Comparison of ENCODE assay signal across 9 cellular contexts in the genomic region with DNA sequence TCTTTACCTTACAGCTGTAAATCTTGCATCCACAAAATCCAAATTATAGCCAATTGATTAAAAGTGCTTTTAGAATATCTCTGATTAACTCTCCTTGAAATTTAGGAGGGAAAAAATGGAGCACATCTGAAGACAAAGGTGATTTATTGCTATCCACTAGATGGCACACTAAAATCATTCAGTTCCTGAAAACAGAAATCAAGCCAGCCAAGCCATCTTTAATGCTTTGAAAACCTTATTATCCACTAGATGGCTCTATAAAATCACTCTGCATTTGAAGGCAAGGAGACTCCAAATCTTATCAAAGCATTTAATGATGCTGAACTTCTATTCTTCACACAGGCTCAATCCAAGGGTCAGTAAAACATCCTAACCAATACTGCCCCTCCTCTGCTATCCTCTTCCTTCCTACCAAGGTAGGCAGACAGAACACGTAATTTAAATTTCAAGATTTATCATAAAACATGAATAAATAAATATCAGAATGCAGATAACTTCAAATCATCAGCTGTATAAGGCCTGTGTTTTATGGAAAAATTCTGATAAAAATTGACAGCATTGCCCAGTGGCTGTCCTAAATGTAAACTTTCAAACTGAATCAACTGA. TPM values are rescaled to one million over a fixed set of nuclear protein-coding genes. Genes with fewer than 3 reads are reported as not detected.
DNase-seq lines count a peak whose midpoint lies in the region; ATAC-seq, FAIRE-seq and TF ChIP-seq lines count a peak whose summit lies in the region.
"Had no signal": no experiment of that assay in that cellular context is flagged by ENCODE, and none has a peak within 500 bp of the region (broad histone marks: within the 10 kb centered on the region; RNA-seq: fewer than 3 reads in every experiment).

No MANE protein-coding gene starts in this region.

- H4K20me1 ChIP-seq in astrocyte (ENCODE audit: insufficient read depth, low read length): peaks cover 42% of the 10 kb centered on the region
- H4K20me1 ChIP-seq in hepatocyte (ENCODE audit: insufficient read depth, poor library complexity, severe bottlenecking): peaks cover 8% of the 10 kb centered on the region

- H3K9me2 ChIP-seq in hepatocyte (replicated peaks; ENCODE audit: insufficient read depth): no peaks in the 10 kb centered on the region

- WGBS in hepatocyte (ENCODE audit: low lambda C conversion rate, missing lambda C conversion rate): 84% methylated on average over 1 of the region's 1 CpG

- H3K4me1 Mint-ChIP-seq in astrocyte (ENCODE audit: low read depth, unreplicated experiment): peaks cover 28% of the 10 kb centered on the region

- peak; percentile 95 for TF ChIP-seq CTCF in astrocyte (IDR thresholded peaks at IDR 0.05; ENCODE audit: insufficient read depth, low read depth, low read length)
- TF ChIP-seq CTCF in hepatocyte (IDR thresholded peaks at IDR 0.05; ENCODE audit: poor library complexity): peak; percentile 94

- H3K27ac Mint-ChIP-seq in astrocyte (ENCODE audit: unreplicated experiment): no peak overlapping the region
- H3K27ac Mint-ChIP-seq: activated naive CD8-positive, alpha-beta T cell had no signal

- no peak overlapping the region for H2AFZ ChIP-seq in astrocyte (ENCODE audit: low read depth, low read length)
- H2AFZ ChIP-seq in hepatocyte: no peak overlapping the region

- no peaks in the 10 kb centered on the region for H3K9me3 Mint-ChIP-seq in astrocyte (ENCODE audit: unreplicated experiment)

- peaks cover 42% of the 10 kb centered on the region for H3K79me2 ChIP-seq in astrocyte (ENCODE audit: insufficient read depth, low read length)
- H3K79me2 ChIP-seq in hepatocyte: peaks cover 68% of the 10 kb centered on the region

- H3K9me3 ChIP-seq in astrocyte (ENCODE audit: insufficient read depth, low read depth, low read length) (no peaks in the 10 kb centered on the region), hepatocyte (ENCODE audit: low read depth) (no peaks in the 10 kb centered on the region)

- peaks cover 21% of the 10 kb centered on the region for H3K4me1 ChIP-seq in astrocyte (ENCODE audit: insufficient read depth, low read length)
- H3K4me1 ChIP-seq in hepatocyte (ENCODE audit: insufficient read depth): peaks cover 12% of the 10 kb centered on the region

- H3K27ac ChIP-seq in astrocyte (ENCODE audit: low read depth, low read length): no peak overlapping the region
- H3K27ac ChIP-seq in hepatocyte: no peak overlapping the region

- ATAC-seq in GM21515 (IDR thresholded peaks at IDR 0.05; ENCODE audit: unreplicated experiment): peak; percentile 59
- peak; percentile 72 for ATAC-seq in HG03571 (IDR thresholded peaks at IDR 0.05; ENCODE audit: unreplicated experiment)

- no peaks in the 10 kb centered on the region for H3K27me3 Mint-ChIP-seq in astrocyte (ENCODE audit: low read depth, unreplicated experiment)

- H3K4me3 ChIP-seq in astrocyte (ENCODE audit: insufficient read depth, low read depth, low read length): no peak overlapping the region
- no peak overlapping the region for H3K4me3 ChIP-seq in hepatocyte

- FAIRE-seq in astrocyte (lab: Jason Lieb, UNC): peak; percentile 87

- H3K4me2 ChIP-seq in astrocyte (ENCODE audit: low read length): no peak overlapping the region
- no peak overlapping the region for H3K4me2 ChIP-seq in hepatocyte

- DNase-seq in G401 (ENCODE audit: low spot score) (peak; percentile 81), NCI-H526 (lab: John Stamatoyannopoulos, UW) (peak; percentile 74 to 86), astrocyte (ENCODE audit: low read depth) (peak; percentile 60), hepatocyte (ENCODE audit: low spot score) (peak; percentile 81), smooth muscle cell of the brain vasculature (ENCODE audit: low read depth, low spot score) (peak; percentile 57), activated T-cell treated with anti-CD3 and anti-CD28 coated beads for 4 hours (no peak)

- in situ Hi-C loops in G401 (cut with HindIII; ENCODE audit: low sequenced_read_pairs): no loop called here

- H3K4me3 Mint-ChIP-seq in astrocyte (ENCODE audit: unreplicated experiment): no peak overlapping the region
- H3K4me3 Mint-ChIP-seq: activated naive CD8-positive, alpha-beta T cell had no signal

- no peak overlapping the region for H3K9ac ChIP-seq in astrocyte (ENCODE audit: low read length)

- H3K36me3 Mint-ChIP-seq in astrocyte (ENCODE audit: low read depth, unreplicated experiment): no peaks in the 10 kb centered on the region
- H3K36me3 Mint-ChIP-seq: activated naive CD8-positive, alpha-beta T cell had no signal

- H3K36me3 ChIP-seq in astrocyte (ENCODE audit: insufficient read depth, low read length): peaks cover 9% of the 10 kb centered on the region
- H3K36me3 ChIP-seq in hepatocyte (replicated peaks; ENCODE audit: insufficient read depth, low read depth): no peaks in the 10 kb centered on the region

- no peaks in the 10 kb centered on the region for H3K27me3 ChIP-seq in astrocyte (ENCODE audit: insufficient read depth, low read length)
- H3K27me3 ChIP-seq in hepatocyte: no peaks in the 10 kb centered on the region

RNA-seq across cellular contexts. Expression of a gene that starts 48.4 kb away (rescaled TPM):
- 5.8 and 15.7 TPM in 2 replicates for total RNA-seq in G401 (2014; rRNA removed; shearing (Covaris generic))
- total RNA-seq in astrocyte: 51.5 and 53.7 TPM in 2 replicates
- 67.2 and 67.7 TPM in 2 replicates for total RNA-seq in hepatocyte
- 38.8 and 45.3 TPM in 2 replicates for polyA plus RNA-seq in hepatocyte
